ENCODE assay signal across 16 cellular contexts in the genomic region with DNA sequence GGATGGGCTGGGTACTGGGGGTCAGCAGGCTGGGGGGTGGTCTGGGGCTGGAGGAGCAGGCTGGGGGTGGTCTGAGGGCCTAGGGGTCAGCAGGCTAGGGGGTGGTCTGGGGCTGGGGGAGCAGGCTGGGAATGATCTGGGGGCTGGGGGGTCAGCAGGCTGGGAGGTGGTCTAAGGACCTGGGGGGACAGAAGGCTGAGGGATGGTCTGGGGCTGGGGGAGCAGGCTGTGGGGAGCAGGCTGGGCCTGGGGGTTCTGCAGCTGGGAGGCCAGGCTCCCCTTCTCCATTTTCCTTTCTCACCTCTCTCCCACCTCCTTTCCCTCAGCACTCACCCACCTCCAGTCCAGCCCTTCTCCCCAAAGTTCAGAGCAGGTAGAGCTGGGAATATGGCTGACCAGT.
DNase-seq lines count a peak whose midpoint lies in the region; ATAC-seq, FAIRE-seq and TF ChIP-seq lines count a peak whose summit lies in the region.
"Had no signal": no experiment of that assay in that cellular context is flagged by ENCODE, and none has a peak within 500 bp of the region (broad histone marks: within the 10 kb centered on the region; RNA-seq: fewer than 3 reads in every experiment).

No MANE protein-coding gene starts in this region.

- H3K27me3 ChIP-seq in Caco-2 (replicated peaks; ENCODE audit: control insufficient read depth, insufficient read depth, low read length) (no peaks in the 10 kb centered on the region), SJSA1 (replicated peaks) (no peaks in the 10 kb centered on the region), foreskin keratinocyte (no peaks in the 10 kb centered on the region), neuronal stem cell (ENCODE audit: control insufficient read depth in 3 of 3, insufficient read depth in 3 of 3, low read depth in 1 of 3, low read length in 3 of 3) (no peaks in the 10 kb centered on the region), right lobe of liver (no peaks in the 10 kb centered on the region), small intestine (ENCODE audit: control insufficient read depth in 2 of 2, insufficient read depth in 2 of 2, low read length in 2 of 2) (peaks cover 0 to 2% of the 10 kb centered on the region in 2 donors)
- H3K27me3 ChIP-seq: ovary, SJCRH30 had no signal

- TF ChIP-seq CTCF in Caco-2 (IDR thresholded peaks at IDR 0.05; ENCODE audit: insufficient read depth in 1 of 2, low read depth in 1 of 2, low read length in 1 of 2, severe bottlenecking in 1 of 2, unreplicated experiment in 1 of 2) (no peak), foreskin keratinocyte (conservative IDR thresholded peaks at IDR 0.05) (no peak), right lobe of liver (IDR thresholded peaks at IDR 0.05) (no peak)

- H3K14ac ChIP-seq in neuronal stem cell (ENCODE audit: low read length): no peak overlapping the region

- CTCF ChIA-PET in Caco-2 (lab: Charles Lee): no interaction called here

- H3K27ac ChIP-seq in SJSA1: peak overlapping the region; percentile 8; the same call in 1 of the 2 replicates
- H3K27ac ChIP-seq in foreskin keratinocyte: peak overlapping the region; percentile 74
- no peak overlapping the region for H3K27ac ChIP-seq in neuronal stem cell (replicated peaks; ENCODE audit: low read length)
- no peak overlapping the region for H3K27ac ChIP-seq in right lobe of liver
- H3K27ac ChIP-seq in small intestine (ENCODE audit: low read depth in 1 of 2, low read length in 1 of 2): no peak overlapping the region
- H3K27ac ChIP-seq: ovary, tibial artery had no signal

- peak overlapping the region; percentile 61 for H3K27ac Mint-ChIP-seq in Caco-2 (ENCODE audit: unreplicated experiment)
- H3K27ac Mint-ChIP-seq: stimulated activated naive B cell treated with anti-CD40 and anti-IgM and Interleukin-4, amounts not matched to agents 10 μg/mL and 1 μg/mL and 100 μg/mL, for 72 hours had no signal

- no peak overlapping the region for H3K4me3 Mint-ChIP-seq in Caco-2 (ENCODE audit: unreplicated experiment)

- peak overlapping the region; percentile 6 for H2BK15ac ChIP-seq in neuronal stem cell (ENCODE audit: low read length)

- no peak overlapping the region for H2BK120ac ChIP-seq in neuronal stem cell (ENCODE audit: low read depth, low read length)

- peak overlapping the region; percentile 7 for H2BK5ac ChIP-seq in neuronal stem cell (ENCODE audit: low read length)

- H3K4me1 ChIP-seq in Caco-2 (peaks cover 16% of the 10 kb centered on the region), SJSA1 (replicated peaks) (peaks cover 24% of the 10 kb centered on the region), foreskin keratinocyte (peaks cover 8% of the 10 kb centered on the region), neuronal stem cell (ENCODE audit: control insufficient read depth in 2 of 2, insufficient read depth in 1 of 2, low read depth in 1 of 2, low read length in 2 of 2) (peaks cover 40 to 51% of the 10 kb centered on the region in 2 donors), right lobe of liver (no peaks in the 10 kb centered on the region), small intestine (ENCODE audit: control insufficient read depth in 2 of 2, insufficient read depth in 1 of 2, low read depth in 1 of 2, low read length in 1 of 2) (no peaks in the 10 kb centered on the region)

- H2BK12ac ChIP-seq in neuronal stem cell (ENCODE audit: low read length): peak overlapping the region; percentile 35

- H3K23ac ChIP-seq in neuronal stem cell (ENCODE audit: low read depth, low read length, poor library complexity): no peak overlapping the region

- H3K79me1 ChIP-seq in neuronal stem cell (ENCODE audit: low read depth, low read length): no peaks in the 10 kb centered on the region

- H4K91ac ChIP-seq in neuronal stem cell (ENCODE audit: low read depth, low read length, poor library complexity): peak overlapping the region; percentile 7

- no peaks in the 10 kb centered on the region for H3K9me3 Mint-ChIP-seq in Caco-2 (ENCODE audit: unreplicated experiment)

- H2AK5ac ChIP-seq in neuronal stem cell (ENCODE audit: low read depth, low read length): peak overlapping the region; percentile 9

- DNase-seq in Caco-2 (no peak), SJSA1 (ENCODE audit: low read depth in 1 of 2, low spot score in 2 of 2) (no peak), foreskin keratinocyte (no peak), neuronal stem cell (ENCODE audit: low spot score) (no peak), inferior parietal cortex (ENCODE audit: extremely low spot score) (no peak), right lobe of liver (no peak), small intestine (no peak), amygdala (lab: John Stamatoyannopoulos, UW) (no peak)
- DNase-seq: activated naive CD4-positive, alpha-beta T cell; activated T-cell treated with anti-CD3 and anti-CD28 coated beads for 4 hours; effector CD8-positive, alpha-beta T cell; KBM-7 had no signal

- POLR2A ChIA-PET in Caco-2 (lab: Charles Lee): no interaction called here

- no peak overlapping the region for H3K9ac ChIP-seq in neuronal stem cell (ENCODE audit: low read depth, low read length, poor library complexity)

- no peak for TF ChIP-seq POLR2A in right lobe of liver (IDR thresholded peaks at IDR 0.05)

- H3K18ac ChIP-seq in neuronal stem cell (ENCODE audit: low read length): peak overlapping the region; percentile 77

- H3K4me3 ChIP-seq in Caco-2 (ENCODE audit: low read depth, low read length) (no peak overlapping the region), SJSA1 (no peak overlapping the region), neuronal stem cell (ENCODE audit: low read length in 2 of 2) (no peak overlapping the region), right lobe of liver (no peak overlapping the region), small intestine (ENCODE audit: low read depth in 1 of 2, low read length in 2 of 2) (no peak overlapping the region)

- BruUV-seq in Caco-2 (replicated peaks; lab: Mats Ljungman, UMichigan): no TSS peak

- H3K9me3 ChIP-seq in Caco-2 (no peaks in the 10 kb centered on the region), SJSA1 (replicated peaks) (no peaks in the 10 kb centered on the region), neuronal stem cell (replicated peaks in 1 of 2; ENCODE audit: control insufficient read depth in 2 of 2, insufficient read depth in 1 of 2, low read depth in 1 of 2, low read length in 2 of 2) (peaks cover 5 to 16% of the 10 kb centered on the region in 2 donors), right lobe of liver (no peaks in the 10 kb centered on the region), small intestine (ENCODE audit: control insufficient read depth, low read depth) (no peaks in the 10 kb centered on the region)
- H3K9me3 ChIP-seq: ovary had no signal

- no peak overlapping the region for H2AFZ ChIP-seq in neuronal stem cell (ENCODE audit: low read length)

- ATAC-seq in foreskin keratinocyte (no peak), right lobe of liver (no peak)

- FAIRE-seq in small intestine (lab: Jason Lieb, UNC): no peak

- no peaks in the 10 kb centered on the region for H3K36me3 ChIP-seq in Caco-2 (ENCODE audit: control insufficient read depth, insufficient read depth, low read length)
- no peaks in the 10 kb centered on the region for H3K36me3 ChIP-seq in SJSA1
- H3K36me3 ChIP-seq in neuronal stem cell (replicated peaks in 1 of 2; ENCODE audit: control insufficient read depth in 2 of 2, insufficient read depth in 2 of 2, low read length in 2 of 2): no peaks in the 10 kb centered on the region
- no peaks in the 10 kb centered on the region for H3K36me3 ChIP-seq in right lobe of liver
- no peaks in the 10 kb centered on the region for H3K36me3 ChIP-seq in small intestine (ENCODE audit: control insufficient read depth in 2 of 2, insufficient read depth in 2 of 2, low read length in 2 of 2)
- H3K36me3 ChIP-seq: ovary, SJCRH30, tibial artery had no signal

- no peaks in the 10 kb centered on the region for H3K4me1 Mint-ChIP-seq in Caco-2 (ENCODE audit: low read depth, unreplicated experiment)

- H3K4ac ChIP-seq in neuronal stem cell (ENCODE audit: low read length): no peak overlapping the region

- no peak overlapping the region for H4K8ac ChIP-seq in neuronal stem cell (ENCODE audit: low read depth, low read length)

- H3K4me2 ChIP-seq in neuronal stem cell (ENCODE audit: insufficient read depth, low read length, poor library complexity, severe bottlenecking): no peak overlapping the region

- H3K27me3 Mint-ChIP-seq in Caco-2 (ENCODE audit: insufficient read depth, unreplicated experiment): no peaks in the 10 kb centered on the region

- no peaks in the 10 kb centered on the region for H3K36me3 Mint-ChIP-seq in Caco-2 (ENCODE audit: insufficient read depth, unreplicated experiment)

- intact Hi-C loops in Caco-2 (cut with micrococcal nuclease; ENCODE audit: unreplicated experiment) (no loop called here), right lobe of liver (cut with DNase I) (no loop called here)

Comparison
In these comparisons a context has a peak if more than half of its experiments do, and no peak if none do; other contexts are left out.
1. H3K27ac ChIP-seq: peak in SJSA1 (single experiment) and foreskin keratinocyte (single experiment); none in neuronal stem cell (single experiment), right lobe of liver (0 of 3) and small intestine (0 of 2).